10 cellular contexts compared by ENCODE assay signal in the genomic region with DNA sequence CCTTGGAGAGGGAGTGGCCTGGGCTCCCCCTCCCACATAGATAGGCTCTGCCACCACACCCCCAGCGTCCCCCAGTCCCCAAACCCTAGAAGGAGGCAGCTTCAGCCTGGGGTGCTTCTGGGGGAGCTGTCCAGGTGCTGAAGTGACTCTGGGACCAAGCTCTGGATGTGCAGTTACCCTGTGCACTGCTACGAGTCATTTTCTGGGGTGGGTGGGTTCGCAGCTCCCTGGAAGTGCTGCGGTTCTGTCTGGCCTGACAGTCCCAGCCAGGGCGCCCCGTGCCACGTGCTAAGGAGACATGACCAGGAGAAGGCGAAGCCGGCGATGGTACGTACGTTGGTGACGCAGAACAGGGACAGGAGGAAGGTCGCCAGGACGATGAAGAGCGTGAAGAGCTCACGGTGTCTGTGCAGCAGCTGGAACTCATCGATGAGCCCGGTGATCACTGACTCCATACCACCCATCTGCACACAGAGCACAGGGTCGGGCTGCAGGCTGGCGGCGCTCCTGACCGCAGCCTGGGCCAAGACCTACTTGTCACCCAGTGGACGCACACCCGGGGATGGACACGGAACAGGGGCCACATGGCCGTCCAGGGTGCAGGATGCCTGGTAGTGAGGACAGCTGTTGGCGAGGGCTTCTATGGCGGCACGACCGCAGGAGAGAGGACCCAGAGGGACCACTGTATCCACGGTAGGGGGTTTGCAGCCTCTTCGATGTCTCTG. TPM values are rescaled to one million over a fixed set of nuclear protein-coding genes. Genes with fewer than 3 reads are reported as not detected.
DNase-seq lines count a peak whose midpoint lies in the region; ATAC-seq and TF ChIP-seq lines count a peak whose summit lies in the region.
"Had no signal": no experiment of that assay in that cellular context is flagged by ENCODE, and none has a peak within 500 bp of the region (broad histone marks: within the 10 kb centered on the region; RNA-seq: fewer than 3 reads in every experiment).

No MANE protein-coding gene starts in this region.

- no peaks in the 10 kb centered on the region; the same call in 1 of the 2 replicates for H4K20me1 ChIP-seq in BLaER1

- peak overlapping the region; percentile 75 for H3K4me2 ChIP-seq in BLaER1

- no peak overlapping the region for H3K9ac ChIP-seq in BLaER1

- H3K4me1 ChIP-seq in BLaER1: peaks cover 54% of the 10 kb centered on the region
- peaks cover 6% of the 10 kb centered on the region; the same call in 1 of the 2 replicates for H3K4me1 ChIP-seq in HEK293 (ENCODE audit: control insufficient read depth, insufficient read depth, low read length)
- H3K4me1 ChIP-seq: SJSA1 had no signal

- H3K27ac Mint-ChIP-seq in activated B cell treated with CpG ODN at 0.5 μM for 24 hours: no peak overlapping the region

- H3K4me3 Mint-ChIP-seq in activated B cell treated with CpG ODN at 0.5 μM for 24 hours: no peak overlapping the region

- CTCF ChIA-PET in HEK293 (lab: Yijun Ruan, JAX) (interaction anchor here (0.6 to 2.7 kb wide), 4 partner anchors 28 to 213 kb away, joined by 3 to 22 read pairs (median 4); no protein-coding TSS in a partner anchor), activated B cell treated with CpG ODN at 0.5 μM for 24 hours (lab: Charles Lee) (no interaction called here)

- intact Hi-C loops in activated B cell treated with CpG ODN at 0.5 μM for 24 hours (cut with micrococcal nuclease): no loop called here

- H3K9me3 Mint-ChIP-seq in activated B cell treated with CpG ODN at 0.5 μM for 24 hours: no peaks in the 10 kb centered on the region

- no peak overlapping the region for H3K4me3 ChIP-seq in BLaER1
- H3K4me3 ChIP-seq in HEK293 (ENCODE audit: low read depth, low read length): no peak overlapping the region
- H3K4me3 ChIP-seq: SJSA1 had no signal

- peak; percentile 47 for ATAC-seq in activated B cell treated with CpG ODN at 0.5 μM for 24 hours (ENCODE audit: low read depth)
- no peak for ATAC-seq in HG02884 (IDR thresholded peaks at IDR 0.05; ENCODE audit: unreplicated experiment)
- no peak for ATAC-seq in HG03196 (IDR thresholded peaks at IDR 0.05; ENCODE audit: unreplicated experiment)

- POLR2A ChIA-PET in HEK293 (lab: Yijun Ruan, JAX) (interaction anchor here (1.4 kb wide), 1 partner anchor 13 kb away, joined by 3 read pairs; no protein-coding TSS in a partner anchor), activated B cell treated with CpG ODN at 0.5 μM for 24 hours (lab: Charles Lee) (no interaction called here)

- TF ChIP-seq CTCF in HEK293 (tag by site-specific recombination; IDR thresholded peaks at IDR 0.05) (no peak), activated B cell treated with CpG ODN at 0.5 μM for 24 hours (IDR thresholded peaks at IDR 0.05) (no peak)

- no peaks in the 10 kb centered on the region for H3K27me3 ChIP-seq in BLaER1

- peaks cover 14% of the 10 kb centered on the region for H3K27me3 Mint-ChIP-seq in activated B cell treated with CpG ODN at 0.5 μM for 24 hours

- peaks cover 5% of the 10 kb centered on the region for H3K4me1 Mint-ChIP-seq in activated B cell treated with CpG ODN at 0.5 μM for 24 hours

- H3K27ac ChIP-seq in BLaER1 (no peak overlapping the region), HEK293 (ENCODE audit: extremely low read depth, low read depth, low read length) (no peak overlapping the region)
- H3K27ac ChIP-seq: SJSA1 had no signal

- no peaks in the 10 kb centered on the region for H3K36me3 Mint-ChIP-seq in activated B cell treated with CpG ODN at 0.5 μM for 24 hours (ENCODE audit: low read depth)

- H3K9me3 ChIP-seq in BLaER1: no peaks in the 10 kb centered on the region
- H3K9me3 ChIP-seq in HEK293 (ENCODE audit: control insufficient read depth, insufficient read depth, low read depth, low read length): no peaks in the 10 kb centered on the region
- H3K9me3 ChIP-seq: SJSA1 had no signal

- H3K36me3 ChIP-seq in BLaER1 (no peaks in the 10 kb centered on the region), HEK293 (ENCODE audit: control insufficient read depth in 2 of 2, insufficient read depth in 1 of 2, low read length in 2 of 2) (no peaks in the 10 kb centered on the region)
- H3K36me3 ChIP-seq: SJSA1 had no signal

- no peak for DNase-seq in activated B cell treated with CpG ODN at 0.5 μM for 24 hours
- peak; percentile 78 for DNase-seq in islet precursor cell
- no peak for DNase-seq in nucleus accumbens (lab: John Stamatoyannopoulos, UW)
- DNase-seq in NCI-H226: no peak

TF ChIP-seq in HEK293, 187 proteins besides CTCF, POLR2A, EP300 and RAD21:
- no peak for TF ChIP-seq ZNF266 (tag by site-specific recombination; IDR thresholded peaks at IDR 0.05; ENCODE audit: low read depth)
- TF ChIP-seq, protein P1, sequence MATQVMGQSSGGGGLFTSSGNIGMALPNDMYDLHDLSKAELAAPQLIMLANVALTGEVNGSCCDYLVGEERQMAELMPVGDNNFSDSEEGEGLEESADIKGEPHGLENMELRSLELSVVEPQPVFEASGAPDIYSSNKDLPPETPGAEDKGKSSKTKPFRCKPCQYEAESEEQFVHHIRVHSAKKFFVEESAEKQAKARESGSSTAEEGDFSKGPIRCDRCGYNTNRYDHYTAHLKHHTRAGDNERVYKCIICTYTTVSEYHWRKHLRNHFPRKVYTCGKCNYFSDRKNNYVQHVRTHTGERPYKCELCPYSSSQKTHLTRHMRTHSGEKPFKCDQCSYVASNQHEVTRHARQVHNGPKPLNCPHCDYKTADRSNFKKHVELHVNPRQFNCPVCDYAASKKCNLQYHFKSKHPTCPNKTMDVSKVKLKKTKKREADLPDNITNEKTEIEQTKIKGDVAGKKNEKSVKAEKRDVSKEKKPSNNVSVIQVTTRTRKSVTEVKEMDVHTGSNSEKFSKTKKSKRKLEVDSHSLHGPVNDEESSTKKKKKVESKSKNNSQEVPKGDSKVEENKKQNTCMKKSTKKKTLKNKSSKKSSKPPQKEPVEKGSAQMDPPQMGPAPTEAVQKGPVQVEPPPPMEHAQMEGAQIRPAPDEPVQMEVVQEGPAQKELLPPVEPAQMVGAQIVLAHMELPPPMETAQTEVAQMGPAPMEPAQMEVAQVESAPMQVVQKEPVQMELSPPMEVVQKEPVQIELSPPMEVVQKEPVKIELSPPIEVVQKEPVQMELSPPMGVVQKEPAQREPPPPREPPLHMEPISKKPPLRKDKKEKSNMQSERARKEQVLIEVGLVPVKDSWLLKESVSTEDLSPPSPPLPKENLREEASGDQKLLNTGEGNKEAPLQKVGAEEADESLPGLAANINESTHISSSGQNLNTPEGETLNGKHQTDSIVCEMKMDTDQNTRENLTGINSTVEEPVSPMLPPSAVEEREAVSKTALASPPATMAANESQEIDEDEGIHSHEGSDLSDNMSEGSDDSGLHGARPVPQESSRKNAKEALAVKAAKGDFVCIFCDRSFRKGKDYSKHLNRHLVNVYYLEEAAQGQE (tag by site-specific recombination; IDR thresholded peaks at IDR 0.05): peak; percentile 97

RNA-seq across cellular contexts. Expression of gene SLC6A3, which starts 35.7 kb away (rescaled TPM):
- 1.4 and 2.0 TPM in 2 replicates for total RNA-seq in activated B cell treated with CpG ODN at 0.5 μM for 24 hours
- total RNA-seq: bronchial epithelial cell, SJSA1 had no signal
